In the genomic region with DNA sequence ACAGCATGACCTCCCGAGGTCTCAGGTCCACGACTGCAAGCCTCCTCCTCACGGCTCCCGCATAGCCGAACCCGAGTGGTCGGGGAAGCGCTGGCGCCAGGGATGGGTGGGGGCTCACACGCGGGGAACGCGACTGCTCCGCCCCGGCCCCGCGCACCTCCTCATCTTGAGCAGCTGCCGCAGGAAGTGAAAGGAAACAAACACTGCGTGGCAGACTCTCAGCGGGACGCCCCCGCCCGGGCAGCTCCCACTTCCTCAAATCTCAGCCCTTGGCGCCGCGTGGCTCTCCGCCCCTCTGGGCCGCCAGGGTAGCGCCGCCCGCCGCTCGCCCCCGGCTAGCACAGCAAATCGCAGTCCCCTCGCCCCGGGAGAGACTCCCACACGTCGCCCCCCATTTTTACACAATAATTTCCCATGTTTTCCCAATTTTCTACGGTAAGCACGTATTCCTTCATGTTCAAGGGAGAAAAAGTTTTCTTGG, we compare ENCODE assay signal across 8 cellular contexts. TPM values are rescaled to one million over a fixed set of nuclear protein-coding genes. Genes with fewer than 3 reads are reported as not detected.
DNase-seq lines count a peak whose midpoint lies in the region; ATAC-seq and TF ChIP-seq lines count a peak whose summit lies in the region.

A gene with protein sequence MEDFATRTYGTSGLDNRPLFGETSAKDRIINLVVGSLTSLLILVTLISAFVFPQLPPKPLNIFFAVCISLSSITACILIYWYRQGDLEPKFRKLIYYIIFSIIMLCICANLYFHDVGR (minus strand): TSS at position 188 of the 481 bp plus-strand sequence. CDS start 229 bp downstream, outside the sequence.

- POLR2A ChIA-PET in RWPE1 (lab: Yijun Ruan, JAX; ENCODE audit: low non-redundant PET), result interaction anchor here (1.1 kb wide), 1 partner anchor 67 kb away, joined by 5 read pairs; the partner anchor contains the start of gene DMTF1

- H3K79me2 ChIP-seq in neural progenitor cell (ENCODE audit: low read depth), result peaks cover 14% of the 10 kb centered on the region

- H3K4me1 ChIP-seq in neural progenitor cell, result no peaks in the 10 kb centered on the region
- H3K4me1 ChIP-seq in subcutaneous abdominal adipose tissue (ENCODE audit: control insufficient read depth in 5 of 5, insufficient read depth in 5 of 5, low read length in 5 of 5), result peaks cover 6 to 49% (median 34%) of the 10 kb centered on the region in 5 donors

- H3K9me3 ChIP-seq in neural progenitor cell (ENCODE audit: low read depth) (no peaks in the 10 kb centered on the region), subcutaneous abdominal adipose tissue (ENCODE audit: control insufficient read depth in 5 of 5, low read length in 5 of 5) (no peaks in the 10 kb centered on the region)

- peak; percentile 47 for ATAC-seq in GM19452 (IDR thresholded peaks at IDR 0.05; ENCODE audit: unreplicated experiment)
- peak; percentile 43 for ATAC-seq in HG03571 (IDR thresholded peaks at IDR 0.05; ENCODE audit: unreplicated experiment)

- H3K4me3 Mint-ChIP-seq in neural progenitor cell, result peak within 1 kb of the TSS; percentile 96

- H3K27ac ChIP-seq in RWPE1 (peak within 1 kb of the TSS; percentile 86), neural progenitor cell (no peak within 1 kb of the TSS), subcutaneous abdominal adipose tissue (ENCODE audit: low read depth, low read length) (peak within 1 kb of the TSS; percentile 88)

- peak within 1 kb of the TSS; percentile 52 for H3K27ac Mint-ChIP-seq in neural progenitor cell

- TF ChIP-seq CTCF in RWPE1 (conservative IDR thresholded peaks at IDR 0.05; ENCODE audit: low read depth), result no peak; the same call in none of the 2 replicates
- TF ChIP-seq CTCF in fibroblast of the aortic adventitia (IDR thresholded peaks at IDR 0.05; ENCODE audit: insufficient read depth, low read length), result peak; percentile 2
- TF ChIP-seq CTCF in neural progenitor cell (IDR thresholded peaks at IDR 0.05), result peak; percentile 21

- peaks cover 44% of the 10 kb centered on the region for H3K27me3 ChIP-seq in neural progenitor cell
- H3K27me3 ChIP-seq in subcutaneous abdominal adipose tissue (ENCODE audit: control insufficient read depth in 5 of 5, insufficient read depth in 4 of 5, low read length in 5 of 5), result peaks cover 0 to 3% (median 0%) of the 10 kb centered on the region in 5 donors

- peak within 1 kb of the TSS; percentile 88 for H3K4me2 ChIP-seq in neural progenitor cell

- H3F3A ChIP-seq in neural progenitor cell (ENCODE audit: low read depth), result no peaks in the 10 kb centered on the region

- peaks cover 25% of the 10 kb centered on the region for H3K4me1 Mint-ChIP-seq in neural progenitor cell

- H3K36me3 ChIP-seq in neural progenitor cell (no peaks in the 10 kb centered on the region), subcutaneous abdominal adipose tissue (ENCODE audit: control insufficient read depth in 5 of 5, insufficient read depth in 5 of 5, low read length in 5 of 5) (no peaks in the 10 kb centered on the region)

- H3K36me3 Mint-ChIP-seq in neural progenitor cell, result peaks cover 7% of the 10 kb centered on the region

- H4K20me1 ChIP-seq in neural progenitor cell (ENCODE audit: low read depth), result peaks cover 12% of the 10 kb centered on the region

- peak; percentile 54 for DNase-seq in COLO829 (ENCODE audit: low spot score)
- peak; percentile 68 for DNase-seq in RWPE1 (ENCODE audit: low spot score)
- peak; percentile 78 for DNase-seq in activated T-helper 9 cell treated with anti-CD3 and anti-CD28 coated beads, Interleukin-2, amount 50 U/mL, for 16 hours (ENCODE audit: low read depth)
- DNase-seq in fibroblast of the aortic adventitia (ENCODE audit: low read depth), result peak; percentile 64
- peak; percentile 67 for DNase-seq in neural progenitor cell (ENCODE audit: low spot score)

- H3K4me3 ChIP-seq in fibroblast of the aortic adventitia (ENCODE audit: low read depth, low read length) (peak within 1 kb of the TSS; percentile 92), neural progenitor cell (peak within 1 kb of the TSS; percentile 89), subcutaneous abdominal adipose tissue (ENCODE audit: low read depth in 1 of 5, low read length in 5 of 5) (peak within 1 kb of the TSS; percentile 90 to 98 (median 96))

- CTCF ChIA-PET in RWPE1 (lab: Yijun Ruan, JAX), result interaction anchor here (0.7 to 1.2 kb wide), 2 partner anchors 65 to 1761 kb away, joined by 3 to 4 read pairs; no protein-coding TSS in a partner anchor

- H2AFZ ChIP-seq in neural progenitor cell (replicated peaks), result peak within 1 kb of the TSS; percentile 99

- peaks cover 2% of the 10 kb centered on the region for H3K27me3 Mint-ChIP-seq in neural progenitor cell (ENCODE audit: insufficient read depth, low read depth)

- peak within 1 kb of the TSS; percentile 51 for H3K9ac ChIP-seq in neural progenitor cell
- peak within 1 kb of the TSS; percentile 32 to 87 (median 80) for H3K9ac ChIP-seq in subcutaneous abdominal adipose tissue (ENCODE audit: low read length in 5 of 5)

- no peaks in the 10 kb centered on the region for H3K9me3 Mint-ChIP-seq in neural progenitor cell

RNA-seq across cellular contexts. Expression of the gene that starts here (rescaled TPM):
- 47.8 and 57.7 TPM in 2 replicates for total RNA-seq in fibroblast of the aortic adventitia (ENCODE audit: low replicate concordance)
- total RNA-seq in neural progenitor cell (ENCODE audit: low replicate concordance), result 21.0 and 30.6 TPM in 2 replicates
